Comparison of ENCODE assay signal across 1 cellular context in the genomic region with DNA sequence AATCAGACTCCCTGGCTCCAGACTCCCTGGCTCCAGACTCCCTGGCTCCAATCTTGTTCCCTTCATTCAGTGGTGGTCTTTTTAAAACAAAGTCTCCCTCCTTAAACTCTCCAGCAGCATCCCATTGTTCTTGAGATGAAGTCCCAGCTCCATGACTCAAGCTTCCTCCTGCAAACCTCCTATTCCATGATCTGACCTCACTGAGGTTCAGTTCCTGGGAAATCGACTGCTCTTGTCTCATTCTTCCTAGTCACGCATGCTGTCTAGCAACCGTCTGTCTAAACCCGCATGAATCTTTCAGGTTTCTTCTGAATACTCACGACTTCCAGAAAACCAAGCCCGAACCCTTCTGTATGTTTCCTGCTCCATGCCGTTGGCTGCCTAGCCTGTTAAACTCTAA.
A peak's percentile ranks its signal among the peaks of the same experiment; 100 is the strongest.
TF ChIP-seq lines count a peak whose summit lies in the region.

No MANE protein-coding gene starts in this region.

TF ChIP-seq in endothelial cell of umbilical vein, 7 proteins besides CTCF, POLR2A, EP300 and RAD21:
- no peak for TF ChIP-seq GATA2 (IDR thresholded peaks at IDR 0.05; ENCODE audit: insufficient read depth, insufficient read length, low read depth, low read length)
- peak; percentile 83 for TF ChIP-seq JUN (IDR thresholded peaks at IDR 0.05; ENCODE audit: borderline replicate concordance, insufficient read depth, insufficient read length, low read depth)
- TF ChIP-seq, protein P1, sequence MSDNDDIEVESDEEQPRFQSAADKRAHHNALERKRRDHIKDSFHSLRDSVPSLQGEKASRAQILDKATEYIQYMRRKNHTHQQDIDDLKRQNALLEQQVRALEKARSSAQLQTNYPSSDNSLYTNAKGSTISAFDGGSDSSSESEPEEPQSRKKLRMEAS (IDR thresholded peaks at IDR 0.05; ENCODE audit: insufficient read depth, insufficient read length), result no peak
- peak; percentile 49 for TF ChIP-seq FOS (IDR thresholded peaks at IDR 0.05; ENCODE audit: borderline replicate concordance, insufficient read depth, low read length)
- no peak for TF ChIP-seq MYC (IDR thresholded peaks at IDR 0.05; ENCODE audit: low read depth, low read length)
- no peak for TF ChIP-seq EZH2 (IDR thresholded peaks at IDR 0.05; ENCODE audit: borderline replicate concordance, low read depth, low read length, severe bottlenecking)
- peak; percentile 53 for TF ChIP-seq POLR2AphosphoS5 (IDR thresholded peaks at IDR 0.05; ENCODE audit: insufficient read depth, low read depth, low read length)
